29 cellular contexts compared by ENCODE assay signal in genomic region chr7:130380861-130381455, GRCh38. TPM values are rescaled to one million over a fixed set of nuclear protein-coding genes. Genes with fewer than 3 reads are reported as not detected.
A peak's percentile ranks its signal among the peaks of the same experiment; 100 is the strongest.
DNase-seq lines count a peak whose midpoint lies in the region; ATAC-seq and TF ChIP-seq lines count a peak whose summit lies in the region.
"Had no signal": no experiment of that assay in that cellular context is flagged by ENCODE, and none has a peak within 500 bp of the region (broad histone marks: within the 10 kb centered on the region; RNA-seq: fewer than 3 reads in every experiment).

No MANE protein-coding gene starts in this region.

- H4K8ac ChIP-seq in mesenchymal stem cell (ENCODE audit: low read length), result peak overlapping the region; percentile 45
- no peak overlapping the region for H4K8ac ChIP-seq in trophoblast cell (ENCODE audit: low read depth, low read length)

- POLR2A ChIA-PET in Caco-2 (lab: Charles Lee), result no interaction called here

- DNase-seq in Caco-2 (no peak), WERI-Rb-1 (no peak), mesenchymal stem cell (no peak), trophoblast cell (no peak), NCI-H2227 (lab: John Stamatoyannopoulos, UW; ENCODE audit: unreplicated experiment) (no peak)
- DNase-seq in activated T-cell treated with anti-CD3 and anti-CD28 coated beads, Interleukin-2, amount 50 U/mL, for 72 hours, result no peak
- DNase-seq: activated CD4-positive, alpha-beta T cell treated with anti-CD3 and anti-CD28 coated beads for 4 hours; activated naive CD4-positive, alpha-beta T cell treated with Interleukin-2 at 50 U/mL for 16 hours; activated T-cell treated with anti-CD3 and anti-CD28 coated beads, Interleukin-2, amount 50 U/mL, for 24 hours; BE2C; CD8-positive, alpha-beta T cell; foreskin fibroblast; Kasumi-1; left ventricle myocardium inferior; NCI-H1417 treated with DMSO at 0.1 percent for 48 hours; NCI-H2081 treated with DMSO at 0.1 percent for 48 hours; NCI-H446; NCI-H748 treated with DMSO at 0.1 percent for 48 hours; occipital lobe; SHP77; stimulated activated CD4-positive, alpha-beta T cell treated with anti-CD3 and anti-CD28 coated beads, Interleukin-1b, Interleukin-23, amount 100 ng/mL, for 48 hours had no signal

- H3K4me1 Mint-ChIP-seq in Caco-2 (ENCODE audit: low read depth, unreplicated experiment), result no peaks in the 10 kb centered on the region
- H3K4me1 Mint-ChIP-seq in activated T-cell treated with anti-CD3 and anti-CD28 coated beads, Interleukin-2, amount 50 U/mL, for 72 hours (ENCODE audit: low read depth), result no peaks in the 10 kb centered on the region

- no peak overlapping the region for H3K4me3 ChIP-seq in Caco-2 (ENCODE audit: low read depth, low read length)
- no peak overlapping the region for H3K4me3 ChIP-seq in WERI-Rb-1 (ENCODE audit: low read depth, low read length)
- no peak overlapping the region for H3K4me3 ChIP-seq in mesenchymal stem cell (ENCODE audit: insufficient read depth in 1 of 2, low read depth in 1 of 2, low read length in 2 of 2)
- H3K4me3 ChIP-seq in trophoblast cell (ENCODE audit: low read depth, low read length), result no peak overlapping the region
- H3K4me3 ChIP-seq: esophagus muscularis mucosa, GM12878, left ventricle myocardium inferior, tibial nerve had no signal

- H3K9ac ChIP-seq in mesenchymal stem cell (ENCODE audit: low read length), result no peak overlapping the region
- no peak overlapping the region for H3K9ac ChIP-seq in trophoblast cell (ENCODE audit: low read length)

- H2AFZ ChIP-seq in mesenchymal stem cell (ENCODE audit: low read depth, low read length) (no peak overlapping the region), trophoblast cell (ENCODE audit: insufficient read depth, low read length, poor library complexity) (peak overlapping the region; percentile 8)

- no peak overlapping the region for H3K4me3 Mint-ChIP-seq in Caco-2 (ENCODE audit: unreplicated experiment)
- no peak overlapping the region for H3K4me3 Mint-ChIP-seq in activated T-cell treated with anti-CD3 and anti-CD28 coated beads, Interleukin-2, amount 50 U/mL, for 72 hours
- H3K4me3 Mint-ChIP-seq: activated T-cell treated with anti-CD3 and anti-CD28 coated beads, Interleukin-2, amount 50 U/mL, for 24 hours; CD8-positive, alpha-beta T cell; T-helper 2 cell treated with Interferon-gamma antibody and Interleukin-4, amounts not matched to agents 5 μg/mL and 100 μg/mL, for 36 hours had no signal

- H3K23ac ChIP-seq in mesenchymal stem cell (ENCODE audit: low read length in 2 of 2) (no peak overlapping the region), trophoblast cell (ENCODE audit: low read length) (no peak overlapping the region)

- H2BK120ac ChIP-seq in mesenchymal stem cell (ENCODE audit: low read depth, low read length), result peak overlapping the region; percentile 4
- H2BK120ac ChIP-seq in trophoblast cell (ENCODE audit: insufficient read depth, low read length, poor library complexity), result no peak overlapping the region

- H3K36me3 ChIP-seq in Caco-2 (ENCODE audit: control insufficient read depth, insufficient read depth, low read length) (no peaks in the 10 kb centered on the region), WERI-Rb-1 (no peaks in the 10 kb centered on the region), mesenchymal stem cell (ENCODE audit: control insufficient read depth in 1 of 2, insufficient read depth in 2 of 2, low read depth in 1 of 2, low read length in 2 of 2) (peaks cover 0 to 5% of the 10 kb centered on the region in 2 experiments), trophoblast cell (ENCODE audit: control insufficient read depth in 1 of 2, insufficient read depth in 2 of 2, low read length in 2 of 2) (no peaks in the 10 kb centered on the region)
- H3K36me3 ChIP-seq: BE2C, esophagus muscularis mucosa, left ventricle myocardium inferior, tibial nerve had no signal

- BruUV-seq in Caco-2 (replicated peaks; lab: Mats Ljungman, UMichigan), result no TSS peak

- peak overlapping the region; percentile 98 for H4K91ac ChIP-seq in mesenchymal stem cell (ENCODE audit: low read length)
- peak overlapping the region; percentile 23 for H4K91ac ChIP-seq in trophoblast cell (ENCODE audit: low read depth, low read length)

- H4K12ac ChIP-seq in trophoblast cell (ENCODE audit: low read depth, low read length), result no peak overlapping the region

- intact Hi-C loops in Caco-2 (cut with micrococcal nuclease; ENCODE audit: unreplicated experiment), result no loop called here

- H2AK5ac ChIP-seq in mesenchymal stem cell (ENCODE audit: low read length, severe bottlenecking), result peak overlapping the region; percentile 46
- H2AK5ac ChIP-seq in trophoblast cell (ENCODE audit: low read length), result peak overlapping the region; percentile 56

- H3K36me3 Mint-ChIP-seq in Caco-2 (ENCODE audit: insufficient read depth, unreplicated experiment), result no peaks in the 10 kb centered on the region
- H3K36me3 Mint-ChIP-seq in activated T-cell treated with anti-CD3 and anti-CD28 coated beads, Interleukin-2, amount 50 U/mL, for 72 hours (ENCODE audit: insufficient read depth in 2 of 2), result peaks cover 4 to 6% of the 10 kb centered on the region in 2 donors
- H3K36me3 Mint-ChIP-seq: CD8-positive, alpha-beta T cell had no signal

- H2BK5ac ChIP-seq in mesenchymal stem cell (ENCODE audit: low read depth, low read length, poor library complexity, severe bottlenecking) (no peak overlapping the region), trophoblast cell (ENCODE audit: low read depth, low read length, poor library complexity) (no peak overlapping the region)

- peak overlapping the region; percentile 65 for H3K27ac ChIP-seq in WERI-Rb-1
- no peak overlapping the region for H3K27ac ChIP-seq in mesenchymal stem cell (ENCODE audit: low read length, poor library complexity, severe bottlenecking)
- H3K27ac ChIP-seq in trophoblast cell (ENCODE audit: low read depth, low read length), result no peak overlapping the region
- H3K27ac ChIP-seq: esophagus muscularis mucosa, left ventricle myocardium inferior had no signal

- over 99% methylated on average over 7 of the region's 7 CpGs for WGBS in mesenchymal stem cell
- no CpG with 5 or more reads among the region's 7 CpGs for WGBS in trophoblast cell (ENCODE audit: extremely low coverage, insufficient coverage, insufficient read length)

- no peaks in the 10 kb centered on the region for H3K79me2 ChIP-seq in trophoblast cell (ENCODE audit: control insufficient read depth, insufficient read depth, low read length, poor library complexity)

- H3K4ac ChIP-seq in mesenchymal stem cell (ENCODE audit: low read depth in 1 of 2, low read length in 2 of 2) (peak overlapping the region in 1 of 2 experiments; percentile 61), trophoblast cell (ENCODE audit: low read depth, low read length) (no peak overlapping the region)

- H3K18ac ChIP-seq in mesenchymal stem cell (ENCODE audit: low read depth in 1 of 2, low read length in 2 of 2) (peak overlapping the region; percentile 49 to 92), trophoblast cell (ENCODE audit: low read length) (peak overlapping the region; percentile 19)

- H3K9me3 Mint-ChIP-seq in Caco-2 (ENCODE audit: unreplicated experiment), result peaks cover 10% of the 10 kb centered on the region
- H3K9me3 Mint-ChIP-seq in activated T-cell treated with anti-CD3 and anti-CD28 coated beads, Interleukin-2, amount 50 U/mL, for 72 hours, result peaks cover 2 to 3% of the 10 kb centered on the region in 2 donors

- H3K79me1 ChIP-seq in mesenchymal stem cell (replicated peaks; ENCODE audit: low read length, poor library complexity, severe bottlenecking) (no peaks in the 10 kb centered on the region), trophoblast cell (ENCODE audit: low read length) (peaks cover 14% of the 10 kb centered on the region)

- CTCF ChIA-PET in Caco-2 (lab: Charles Lee), result no interaction called here

- H3K14ac ChIP-seq in mesenchymal stem cell (ENCODE audit: low read length in 2 of 2) (no peak overlapping the region), trophoblast cell (ENCODE audit: low read length) (peak overlapping the region; percentile 37)

- no peaks in the 10 kb centered on the region for H3K27me3 Mint-ChIP-seq in Caco-2 (ENCODE audit: insufficient read depth, unreplicated experiment)
- H3K27me3 Mint-ChIP-seq in activated T-cell treated with anti-CD3 and anti-CD28 coated beads, Interleukin-2, amount 50 U/mL, for 72 hours (ENCODE audit: low read depth), result no peaks in the 10 kb centered on the region
- H3K27me3 Mint-ChIP-seq: activated T-cell treated with anti-CD3 and anti-CD28 coated beads, Interleukin-2, amount 50 U/mL, for 24 hours had no signal

- H3K9me3 ChIP-seq in Caco-2 (peaks cover 6% of the 10 kb centered on the region), WERI-Rb-1 (ENCODE audit: severe bottlenecking) (peaks cover 3% of the 10 kb centered on the region), mesenchymal stem cell (ENCODE audit: control insufficient read depth, low read length) (no peaks in the 10 kb centered on the region), trophoblast cell (ENCODE audit: insufficient read depth, low read depth, low read length) (peaks cover 14% of the 10 kb centered on the region)
- H3K9me3 ChIP-seq: BE2C had no signal

- ATAC-seq in HG03139 (IDR thresholded peaks at IDR 0.05; ENCODE audit: unreplicated experiment) (no peak), HG02571 (IDR thresholded peaks at IDR 0.05; ENCODE audit: unreplicated experiment) (no peak)
- no peak for ATAC-seq in activated T-cell treated with anti-CD3 and anti-CD28 coated beads, Interleukin-2, amount 50 U/mL, for 72 hours (replicated peaks in 1 of 2)
- ATAC-seq: CD8-positive, alpha-beta T cell; GM12878 had no signal

- no peak for TF ChIP-seq CTCF in Caco-2 (IDR thresholded peaks at IDR 0.05; ENCODE audit: insufficient read depth in 1 of 2, low read depth in 1 of 2, low read length in 1 of 2, severe bottlenecking in 1 of 2, unreplicated experiment in 1 of 2)
- TF ChIP-seq CTCF in WERI-Rb-1 (IDR thresholded peaks at IDR 0.05; ENCODE audit: low read depth, low read length), result no peak

- H3K4me2 ChIP-seq in mesenchymal stem cell (ENCODE audit: low read length, poor library complexity, severe bottlenecking), result no peak overlapping the region
- H3K4me2 ChIP-seq in trophoblast cell (ENCODE audit: low read length), result no peak overlapping the region

- peak overlapping the region; percentile 34 to 44 for H2BK12ac ChIP-seq in mesenchymal stem cell (ENCODE audit: low read length in 2 of 2)
- peak overlapping the region; percentile 73 for H2BK12ac ChIP-seq in trophoblast cell (ENCODE audit: low read length)

- H3K4me1 ChIP-seq in Caco-2, result no peaks in the 10 kb centered on the region
- H3K4me1 ChIP-seq in mesenchymal stem cell (ENCODE audit: control insufficient read depth, insufficient read depth, low read depth, low read length), result peaks cover 23% of the 10 kb centered on the region
- peaks cover 9 to 18% of the 10 kb centered on the region in 2 experiments for H3K4me1 ChIP-seq in trophoblast cell (ENCODE audit: control insufficient read depth in 1 of 2, insufficient read depth in 2 of 2, low read length in 2 of 2)

- no peaks in the 10 kb centered on the region for H3K27me3 ChIP-seq in Caco-2 (replicated peaks; ENCODE audit: control insufficient read depth, insufficient read depth, low read length)
- H3K27me3 ChIP-seq in WERI-Rb-1 (ENCODE audit: insufficient read depth, low read depth, severe bottlenecking), result no peaks in the 10 kb centered on the region
- H3K27me3 ChIP-seq in mesenchymal stem cell (ENCODE audit: control insufficient read depth in 1 of 2, insufficient read depth in 1 of 2, low read length in 2 of 2), result peaks cover 0 to 5% of the 10 kb centered on the region in 2 experiments
- no peaks in the 10 kb centered on the region for H3K27me3 ChIP-seq in trophoblast cell (ENCODE audit: insufficient read depth, low read length)
- H3K27me3 ChIP-seq: BE2C, esophagus muscularis mucosa, tibial nerve had no signal

- H3K27ac Mint-ChIP-seq in Caco-2 (ENCODE audit: unreplicated experiment), result peak overlapping the region; percentile 6
- no peak overlapping the region for H3K27ac Mint-ChIP-seq in activated T-cell treated with anti-CD3 and anti-CD28 coated beads, Interleukin-2, amount 50 U/mL, for 72 hours
- H3K27ac Mint-ChIP-seq: activated T-cell treated with anti-CD3 and anti-CD28 coated beads, Interleukin-2, amount 50 U/mL, for 24 hours; CD8-positive, alpha-beta T cell; T-helper 2 cell treated with Interferon-gamma antibody and Interleukin-4, amounts not matched to agents 5 μg/mL and 100 μg/mL, for 36 hours had no signal

- H2BK15ac ChIP-seq in mesenchymal stem cell (ENCODE audit: low read depth, poor library complexity, severe bottlenecking), result peak overlapping the region; percentile 41

RNA-seq across cellular contexts. Expression of gene CPA1, which starts 0.7 kb away (rescaled TPM):
- total RNA-seq in Caco-2 (2022), result not detected in 2 replicates
- polyA plus RNA-seq in mesenchymal stem cell (2013, experiment 1 of 2), result 0.12 TPM
- polyA plus RNA-seq in mesenchymal stem cell (2013, experiment 2 of 2), result 0.29 TPM
- 0.14 TPM in 2 replicates for polyA plus RNA-seq in trophoblast cell (2013)
- not detected for total RNA-seq in activated T-cell treated with anti-CD3 and anti-CD28 coated beads, Interleukin-2, amount 50 U/mL, for 72 hours
- total RNA-seq: CD8-positive, alpha-beta T cell; dermis microvascular lymphatic vessel endothelial cell; esophagus muscularis mucosa; H4; left ventricle myocardium inferior; occipital lobe had no signal
- polyA plus RNA-seq: GM12878 had no signal

RNA-seq across cellular contexts. Expression of gene CPA5, which starts 36.3 kb away (rescaled TPM):
- not detected in 2 replicates for total RNA-seq in Caco-2 (2022)
- 0.26 TPM for polyA plus RNA-seq in mesenchymal stem cell (2013, experiment 1 of 2)
- polyA plus RNA-seq in mesenchymal stem cell (2013, experiment 2 of 2), result 0.14 TPM
- 0.07 and 0.32 TPM in 2 replicates for polyA plus RNA-seq in trophoblast cell (2013)
- 1 to 10 TPM; 4.4 to 5.9 TPM for total RNA-seq in activated T-cell treated with anti-CD3 and anti-CD28 coated beads, Interleukin-2, amount 50 U/mL, for 72 hours
- total RNA-seq: CD8-positive, alpha-beta T cell; dermis microvascular lymphatic vessel endothelial cell; esophagus muscularis mucosa; H4; left ventricle myocardium inferior; occipital lobe; tibial nerve had no signal

RNA-seq across cellular contexts. Expression of gene CEP41, which starts 59.9 kb away (rescaled TPM):
- total RNA-seq in Caco-2 (2022), result 14.3 and 14.9 TPM in 2 replicates
- polyA plus RNA-seq in mesenchymal stem cell (2013, experiment 1 of 2), result 15.1 TPM
- 17.7 TPM for polyA plus RNA-seq in mesenchymal stem cell (2013, experiment 2 of 2)
- 13.5 and 14.0 TPM in 2 replicates for polyA plus RNA-seq in trophoblast cell (2013)
- total RNA-seq in activated T-cell treated with anti-CD3 and anti-CD28 coated beads, Interleukin-2, amount 50 U/mL, for 72 hours, result 10 to 100 TPM; 19.1 to 33.3 TPM
